Comparison of ENCODE assay signal across 8 cellular contexts in the genomic region with DNA sequence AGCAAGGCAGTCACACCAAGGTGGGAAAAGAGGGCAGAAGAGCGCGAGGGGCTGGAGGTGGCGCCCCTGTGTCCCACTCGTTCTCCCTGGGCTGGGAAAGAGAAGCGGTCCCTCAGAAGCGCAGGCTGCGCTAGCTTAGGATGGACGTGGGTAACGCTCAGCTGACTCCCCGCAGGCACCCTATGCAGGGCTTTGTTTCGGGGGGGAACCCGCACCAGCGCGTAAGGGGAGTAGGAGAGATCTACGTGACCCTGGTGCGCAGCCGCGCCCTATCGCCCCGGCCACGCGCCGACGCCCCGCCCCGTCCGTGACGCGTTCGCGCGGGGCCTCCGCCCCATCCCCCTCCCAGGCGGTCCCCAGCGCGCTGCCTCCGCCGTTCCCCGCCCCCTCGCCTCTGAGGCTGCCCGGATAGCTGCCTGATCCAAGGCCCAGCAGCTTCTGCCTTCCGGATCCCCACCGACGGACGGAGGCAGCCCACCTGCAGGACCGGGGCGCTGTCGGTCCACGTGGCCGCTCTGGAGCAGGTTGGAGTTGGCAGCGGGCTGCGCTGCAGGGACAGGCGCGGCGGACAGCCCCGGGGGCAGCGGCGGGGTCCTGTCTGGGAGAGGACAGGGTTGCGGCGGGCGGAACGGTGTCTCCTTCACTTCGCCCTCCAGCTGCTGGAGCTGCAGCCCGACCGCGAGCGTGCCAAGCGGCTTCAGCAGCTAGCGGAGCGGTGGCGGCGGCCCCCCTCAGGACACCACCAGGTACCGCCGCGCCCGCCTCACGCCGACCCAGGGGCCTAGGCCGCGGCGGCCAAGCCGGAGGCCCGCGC. TPM values are rescaled to one million over a fixed set of nuclear protein-coding genes. Genes with fewer than 3 reads are reported as not detected.
A peak's percentile ranks its signal among the peaks of the same experiment; 100 is the strongest.
DNase-seq lines count a peak whose midpoint lies in the region; ATAC-seq, FAIRE-seq and TF ChIP-seq lines count a peak whose summit lies in the region.

A gene with protein sequence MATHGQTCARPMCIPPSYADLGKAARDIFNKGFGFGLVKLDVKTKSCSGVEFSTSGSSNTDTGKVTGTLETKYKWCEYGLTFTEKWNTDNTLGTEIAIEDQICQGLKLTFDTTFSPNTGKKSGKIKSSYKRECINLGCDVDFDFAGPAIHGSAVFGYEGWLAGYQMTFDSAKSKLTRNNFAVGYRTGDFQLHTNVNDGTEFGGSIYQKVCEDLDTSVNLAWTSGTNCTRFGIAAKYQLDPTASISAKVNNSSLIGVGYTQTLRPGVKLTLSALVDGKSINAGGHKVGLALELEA (plus strand): TSS at position 604 of the 814 bp plus-strand sequence. CDS start 363 bp downstream, outside the sequence.

- TF ChIP-seq CTCF in AG04450 (IDR thresholded peaks at IDR 0.05; ENCODE audit: low read depth, low read length) = no peak
- TF ChIP-seq CTCF in kidney (IDR thresholded peaks at IDR 0.05; ENCODE audit: borderline replicate concordance, extremely low read depth, insufficient read depth) = no peak

- peaks cover 11 to 14% of the 10 kb centered on the region in 2 donors for H3K4me1 ChIP-seq in kidney (ENCODE audit: control insufficient read depth in 1 of 2, insufficient read depth in 1 of 2, low read depth in 1 of 2, low read length in 2 of 2)

- peaks cover 2 to 22% of the 10 kb centered on the region in 2 donors for H3K36me3 ChIP-seq in kidney (ENCODE audit: control insufficient read depth in 1 of 2, insufficient read depth in 2 of 2, low read length in 2 of 2)

- intact Hi-C loops in kidney (cut with DNase I) = no loop called here

- CTCF ChIA-PET in AG04450 (lab: Charles Lee) = interaction anchor here (0.6 kb wide), 2 partner anchors 81 to 280 kb away, joined by 3 to 5 read pairs; no protein-coding TSS in a partner anchor

- peak within 1 kb of the TSS; percentile 88 to 99 for H3K9ac ChIP-seq in kidney (ENCODE audit: low read length in 2 of 2)

- H3K4me3 ChIP-seq in AG04450 (ENCODE audit: low read depth, low read length) (peak within 1 kb of the TSS; percentile 90), kidney (ENCODE audit: low read length in 2 of 2) (peak within 1 kb of the TSS; percentile 99)

- POLR2A ChIA-PET in AG04450 (lab: Yijun Ruan, JAX) = interaction anchor here (0.6 to 5.4 kb wide), 9 partner anchors 9 to 105 kb away, joined by 5 to 49 read pairs (median 8); a partner anchor contains a TSS

- ATAC-seq in GM18870 (IDR thresholded peaks at IDR 0.05; ENCODE audit: unreplicated experiment) = peak; percentile 50
- ATAC-seq in HG03108 (IDR thresholded peaks at IDR 0.05; ENCODE audit: unreplicated experiment) = peak; percentile 87

- DNase-seq in AG04450 (ENCODE audit: low read depth, low spot score) = no peak
- peak; percentile 81 for DNase-seq in NCI-H345 (lab: John Stamatoyannopoulos, UW)
- peak; percentile 85 for DNase-seq in activated CD4-positive, CD25-positive, alpha-beta regulatory T cell treated with anti-CD3 and anti-CD28 coated beads, Interleukin-2, amount 50 U/mL, for 16 hours (ENCODE audit: low read depth, low spot score)
- DNase-seq in central memory CD4-positive, alpha-beta T cell = peak; percentile 97
- peak; percentile 97 for DNase-seq in kidney
- peak; percentile 93 for DNase-seq in stimulated activated CD4-positive, alpha-beta T cell treated with anti-CD3 and anti-CD28 coated beads, Interleukin-15, amount 100 ng/mL, for 24 hours

- H3K9me3 ChIP-seq in AG04450 (ENCODE audit: control insufficient read depth, insufficient read depth, low read length) (no peaks in the 10 kb centered on the region), kidney (ENCODE audit: control insufficient read depth in 1 of 2, low read length in 2 of 2) (no peaks in the 10 kb centered on the region)

- H3K27ac ChIP-seq in AG04450 (ENCODE audit: low read depth, low read length) (peak within 1 kb of the TSS; percentile 99), kidney (ENCODE audit: low read depth in 2 of 2, low read length in 2 of 2) (peak within 1 kb of the TSS; percentile 99 to 100)

- no peaks in the 10 kb centered on the region for H3K27me3 ChIP-seq in AG04450 (ENCODE audit: control insufficient read depth, insufficient read depth, low read length)

- no peak for FAIRE-seq in kidney (lab: Jason Lieb, UNC)

RNA-seq across cellular contexts. Expression of the gene that starts here (rescaled TPM):
- 154 and 201 TPM in 2 replicates for polyA plus RNA-seq in AG04450 (2011; rRNA removed)
- polyA minus RNA-seq in AG04450 (2011; rRNA and poly(A)+ RNA removed) = 45.6 and 63.9 TPM in 2 replicates
- 128 TPM for total RNA-seq in kidney
- 211 TPM for polyA plus RNA-seq in kidney (ENCODE audit: insufficient read depth, low read depth, low replicate concordance)
